22 cellular contexts compared by ENCODE assay signal in genomic region chr3:129556890-129557736, GRCh38. TPM values are rescaled to one million over a fixed set of nuclear protein-coding genes. Genes with fewer than 3 reads are reported as not detected.
DNase-seq lines count a peak whose midpoint lies in the region; ATAC-seq and TF ChIP-seq lines count a peak whose summit lies in the region.
"Had no signal": no experiment of that assay in that cellular context is flagged by ENCODE, and none has a peak within 500 bp of the region (broad histone marks: within the 10 kb centered on the region; RNA-seq: fewer than 3 reads in every experiment).

No MANE protein-coding gene starts in this region.

- no peak for ATAC-seq in effector memory CD8-positive, alpha-beta T cell (replicated peaks)
- ATAC-seq in lower lobe of right lung (no peak), HG02852 (IDR thresholded peaks at IDR 0.05; ENCODE audit: unreplicated experiment) (no peak)
- ATAC-seq: activated CD4-positive, alpha-beta T cell treated with anti-CD3 and anti-CD28 coated beads for 36 hours; left colon; Panc1 had no signal

- H3K36me3 ChIP-seq in lower lobe of right lung, result peaks cover 69% of the 10 kb centered on the region
- H3K36me3 ChIP-seq in suprapubic skin, result peaks cover 30% of the 10 kb centered on the region
- no peaks in the 10 kb centered on the region for H3K36me3 ChIP-seq in Caco-2 (ENCODE audit: control insufficient read depth, insufficient read depth, low read length)

- no peaks in the 10 kb centered on the region for H3K27me3 ChIP-seq in lower lobe of right lung (ENCODE audit: low read depth)
- H3K27me3 ChIP-seq in suprapubic skin, result no peaks in the 10 kb centered on the region
- no peaks in the 10 kb centered on the region for H3K27me3 ChIP-seq in Caco-2 (replicated peaks; ENCODE audit: control insufficient read depth, insufficient read depth, low read length)
- H3K27me3 ChIP-seq: adrenal gland, BE2C had no signal

- peaks cover 34 to 40% of the 10 kb centered on the region in 2 donors for H3K4me1 Mint-ChIP-seq in effector memory CD8-positive, alpha-beta T cell (ENCODE audit: low read depth in 2 of 2)
- peaks cover 8% of the 10 kb centered on the region for H3K4me1 Mint-ChIP-seq in Caco-2 (ENCODE audit: low read depth, unreplicated experiment)

- peak overlapping the region; percentile 41 for H3K27ac ChIP-seq in lower lobe of right lung
- peak overlapping the region; percentile 4 for H3K27ac ChIP-seq in suprapubic skin

- H3K36me3 Mint-ChIP-seq in effector memory CD8-positive, alpha-beta T cell (ENCODE audit: insufficient read depth), result peaks cover 10% of the 10 kb centered on the region
- H3K36me3 Mint-ChIP-seq in Caco-2 (ENCODE audit: insufficient read depth, unreplicated experiment), result no peaks in the 10 kb centered on the region

- peak overlapping the region in 1 of 2 donors; percentile 76 for H3K4me3 Mint-ChIP-seq in effector memory CD8-positive, alpha-beta T cell
- no peak overlapping the region for H3K4me3 Mint-ChIP-seq in Caco-2 (ENCODE audit: unreplicated experiment)
- H3K4me3 Mint-ChIP-seq: activated CD4-positive, alpha-beta T cell treated with anti-CD3 and anti-CD28 coated beads for 36 hours; naive thymus-derived CD4-positive, alpha-beta T cell; T-cell; type B pancreatic cell had no signal

- H3K4me3 ChIP-seq in lower lobe of right lung, result no peak overlapping the region
- no peak overlapping the region for H3K4me3 ChIP-seq in suprapubic skin
- H3K4me3 ChIP-seq in Caco-2 (ENCODE audit: low read depth, low read length), result no peak overlapping the region
- H3K4me3 ChIP-seq: adrenal gland, skin epidermis had no signal

- H3K27ac Mint-ChIP-seq in effector memory CD8-positive, alpha-beta T cell, result peak overlapping the region; percentile 92 to 98
- H3K27ac Mint-ChIP-seq in Caco-2 (ENCODE audit: unreplicated experiment), result no peak overlapping the region
- H3K27ac Mint-ChIP-seq: activated CD4-positive, alpha-beta T cell treated with anti-CD3 and anti-CD28 coated beads for 36 hours; type B pancreatic cell had no signal

- H3K27me3 Mint-ChIP-seq in effector memory CD8-positive, alpha-beta T cell, result no peaks in the 10 kb centered on the region
- H3K27me3 Mint-ChIP-seq in Caco-2 (ENCODE audit: insufficient read depth, unreplicated experiment), result peaks cover 3% of the 10 kb centered on the region
- H3K27me3 Mint-ChIP-seq: activated CD4-positive, alpha-beta T cell treated with anti-CD3 and anti-CD28 coated beads for 36 hours had no signal

- H3K4me1 ChIP-seq in lower lobe of right lung (peaks cover 69% of the 10 kb centered on the region), suprapubic skin (peaks cover 83% of the 10 kb centered on the region), Caco-2 (no peaks in the 10 kb centered on the region; the same call in 1 of the 2 replicates)

- intact Hi-C loops in lower lobe of right lung (cut with DNase I) (no loop called here), Caco-2 (cut with micrococcal nuclease; ENCODE audit: unreplicated experiment) (no loop called here)

- WGBS in suprapubic skin, result 71% methylated on average over 33 of the region's 36 CpGs

- TF ChIP-seq CTCF in lower lobe of right lung (IDR thresholded peaks at IDR 0.05), result no peak
- no peak for TF ChIP-seq CTCF in suprapubic skin (IDR thresholded peaks at IDR 0.05)
- no peak for TF ChIP-seq CTCF in Caco-2 (IDR thresholded peaks at IDR 0.05; ENCODE audit: insufficient read depth in 1 of 2, low read depth in 1 of 2, low read length in 1 of 2, severe bottlenecking in 1 of 2, unreplicated experiment in 1 of 2)

- no peak for TF ChIP-seq EP300 in suprapubic skin (IDR thresholded peaks at IDR 0.05)

- H3K9me3 ChIP-seq in lower lobe of right lung (no peaks in the 10 kb centered on the region), suprapubic skin (no peaks in the 10 kb centered on the region), Caco-2 (no peaks in the 10 kb centered on the region)
- H3K9me3 ChIP-seq: adrenal gland, BE2C had no signal

- no TSS peak for BruUV-seq in Caco-2 (replicated peaks; lab: Mats Ljungman, UMichigan)

- CTCF ChIA-PET in Caco-2 (lab: Charles Lee), result no interaction called here

- no peaks in the 10 kb centered on the region for H3K9me3 Mint-ChIP-seq in effector memory CD8-positive, alpha-beta T cell
- H3K9me3 Mint-ChIP-seq in Caco-2 (ENCODE audit: unreplicated experiment), result no peaks in the 10 kb centered on the region
- H3K9me3 Mint-ChIP-seq: naive thymus-derived CD4-positive, alpha-beta T cell; T-cell; type B pancreatic cell had no signal

- no peak for TF ChIP-seq POLR2A in suprapubic skin (IDR thresholded peaks at IDR 0.05)

- DNase-seq in GM03348 (ENCODE audit: low spot score), result peak; percentile 43
- DNase-seq in effector memory CD8-positive, alpha-beta T cell, result no peak
- DNase-seq in lower lobe of right lung, result no peak
- DNase-seq in suprapubic skin (ENCODE audit: low spot score in 2 of 2), result peak in 1 of 2 donors; percentile 75
- no peak for DNase-seq in Caco-2
- DNase-seq in foreskin melanocyte, result no peak
- no peak for DNase-seq in stimulated activated CD4-positive, alpha-beta T cell treated with anti-CD3 and anti-CD28 coated beads, Interleukin-1b, Interleukin-23, amount 100 ng/mL, for 48 hours
- DNase-seq: activated CD4-positive, alpha-beta T cell treated with anti-CD3 and anti-CD28 coated beads for 36 hours; activated T-cell treated with anti-CD3 and anti-CD28 coated beads for 4 hours; GOT3; head of caudate nucleus; left colon; naive thymus-derived CD4-positive, alpha-beta T cell; NCI-H187; NCI-H524 treated with DMSO at 0.1 percent for 48 hours; T-cell had no signal

- POLR2A ChIA-PET in Caco-2 (lab: Charles Lee), result no interaction called here

RNA-seq across cellular contexts. Expression of gene H1-8, which starts 14.1 kb away (rescaled TPM):
- total RNA-seq in lower lobe of right lung, result not detected
- total RNA-seq in suprapubic skin, result not detected
- total RNA-seq in Caco-2 (2022), result not detected in 2 replicates
- total RNA-seq: activated CD4-positive, alpha-beta T cell treated with anti-CD3 and anti-CD28 coated beads for 36 hours; adrenal gland; left colon; naive thymus-derived CD4-positive, alpha-beta T cell; T-cell had no signal

RNA-seq across cellular contexts. Expression of gene RHO, which starts 28.7 kb away (rescaled TPM):
- total RNA-seq in lower lobe of right lung (not detected), suprapubic skin (not detected), Caco-2 (2022) (not detected in 2 replicates)
- total RNA-seq: activated CD4-positive, alpha-beta T cell treated with anti-CD3 and anti-CD28 coated beads for 36 hours; adrenal gland; left colon; naive thymus-derived CD4-positive, alpha-beta T cell had no signal

RNA-seq across cellular contexts. Expression of gene PLXND1, which starts 49.4 kb away (rescaled TPM):
- total RNA-seq in lower lobe of right lung, result 233 TPM
- total RNA-seq in suprapubic skin, result 10 to 100 TPM; 19.0 to 51.0 (median 30.8) TPM
- 26.3 and 33.0 TPM in 2 replicates for total RNA-seq in Caco-2 (2022)
